Comparison of ENCODE assay signal across 26 cellular contexts in genomic region chr3:108953210-108953609, GRCh38. TPM values are rescaled to one million over a fixed set of nuclear protein-coding genes. Genes with fewer than 3 reads are reported as not detected.
"Had no signal": no experiment of that assay in that cellular context is flagged by ENCODE, and none has a peak within 500 bp of the region (broad histone marks: within the 10 kb centered on the region; RNA-seq: fewer than 3 reads in every experiment).

No MANE protein-coding gene starts in this region.

- H3K36me3 ChIP-seq: left ventricle myocardium inferior, sigmoid colon, spleen, thoracic aorta, upper lobe of right lung had no signal

- ATAC-seq: activated T-helper 17 cell treated with anti-CD3 and anti-CD28 coated beads, Interleukin-2, amount 50 U/mL, for 72 hours; stimulated activated memory B cell treated with anti-CD40 and anti-IgM and Interleukin-4, amounts not matched to agents 10 μg/mL and 1 μg/mL and 100 μg/mL, for 72 hours; T-cell; upper lobe of right lung had no signal

- H3K27ac Mint-ChIP-seq: activated B cell treated with CpG ODN at 0.5 μM for 24 hours; activated CD4-positive, alpha-beta memory T cell treated with anti-CD3 and anti-CD28 coated beads, Interleukin-2, amount 10 ng/mL, durations not matched to agents 7 days and 5 days; activated naive CD4-positive, alpha-beta T cell treated with anti-CD3 and anti-CD28 coated beads for 36 hours; activated T-helper 17 cell treated with anti-CD3 and anti-CD28 coated beads, Interleukin-2, amount 50 U/mL, for 72 hours; dendritic cell treated with granulocyte-macrophage colony-stimulating factor and Interleukin-4, amounts not matched to agents 40 ng/mL and 50 ng/mL, for 4 days; stimulated activated memory B cell treated with anti-CD40 and anti-IgM and Interleukin-4, amounts not matched to agents 10 μg/mL and 1 μg/mL and 100 μg/mL, for 72 hours; T-cell had no signal

- H3K27ac ChIP-seq: left ventricle myocardium inferior, sigmoid colon, spleen, thoracic aorta, upper lobe of right lung had no signal

- H3K4me3 ChIP-seq: left ventricle myocardium inferior, sigmoid colon, spleen, thoracic aorta, upper lobe of right lung had no signal

- H3K4me1 ChIP-seq: left ventricle myocardium inferior, sigmoid colon, spleen, upper lobe of right lung had no signal

- DNase-seq: activated B cell treated with CpG ODN at 0.5 μM for 24 hours; activated CD4-positive, alpha-beta memory T cell treated with anti-CD3 and anti-CD28 coated beads, Interleukin-2, amount 10 ng/mL, durations not matched to agents 7 days and 5 days; activated CD4-positive, alpha-beta T cell treated with anti-CD3 and anti-CD28 coated beads for 48 hours; activated naive CD4-positive, alpha-beta T cell treated with anti-CD3 and anti-CD28 coated beads for 36 hours; activated T-cell treated with anti-CD3 and anti-CD28 coated beads, Interleukin-2, amount 50 U/mL, for 1 hour; aorta; effector CD8-positive, alpha-beta T cell; foreskin fibroblast; hypothalamus; islet precursor cell; left ventricle myocardium inferior; sigmoid colon; spleen; stimulated activated CD4-positive, alpha-beta T cell treated with anti-CD3 and anti-CD28 coated beads, Interleukin-4, amount 100 ng/mL, for 4 hours; T-cell; upper lobe of right lung had no signal

- H3K4me3 Mint-ChIP-seq: activated B cell treated with CpG ODN at 0.5 μM for 24 hours; activated CD4-positive, alpha-beta memory T cell treated with anti-CD3 and anti-CD28 coated beads, Interleukin-2, amount 10 ng/mL, durations not matched to agents 7 days and 5 days; activated naive CD4-positive, alpha-beta T cell treated with anti-CD3 and anti-CD28 coated beads for 36 hours; activated T-helper 17 cell treated with anti-CD3 and anti-CD28 coated beads, Interleukin-2, amount 50 U/mL, for 72 hours; dendritic cell treated with granulocyte-macrophage colony-stimulating factor and Interleukin-4, amounts not matched to agents 40 ng/mL and 50 ng/mL, for 4 days; neural crest cell; stimulated activated memory B cell treated with anti-CD40 and anti-IgM and Interleukin-4, amounts not matched to agents 10 μg/mL and 1 μg/mL and 100 μg/mL, for 72 hours; T-cell had no signal

- H3K4me1 Mint-ChIP-seq: activated B cell treated with CpG ODN at 0.5 μM for 24 hours; activated CD4-positive, alpha-beta memory T cell treated with anti-CD3 and anti-CD28 coated beads, Interleukin-2, amount 10 ng/mL, durations not matched to agents 7 days and 5 days; activated T-helper 17 cell treated with anti-CD3 and anti-CD28 coated beads, Interleukin-2, amount 50 U/mL, for 72 hours; stimulated activated memory B cell treated with anti-CD40 and anti-IgM and Interleukin-4, amounts not matched to agents 10 μg/mL and 1 μg/mL and 100 μg/mL, for 72 hours; T-cell had no signal

- H3K27me3 ChIP-seq: sigmoid colon, upper lobe of right lung had no signal

- H3K9me3 ChIP-seq: left ventricle myocardium inferior, sigmoid colon, spleen, thoracic aorta, upper lobe of right lung had no signal

- H3K36me3 Mint-ChIP-seq: stimulated activated memory B cell treated with anti-CD40 and anti-IgM and Interleukin-4, amounts not matched to agents 10 μg/mL and 1 μg/mL and 100 μg/mL, for 72 hours; T-cell had no signal

- H3K9me3 Mint-ChIP-seq: activated B cell treated with CpG ODN at 0.5 μM for 24 hours; activated CD4-positive, alpha-beta memory T cell treated with anti-CD3 and anti-CD28 coated beads, Interleukin-2, amount 10 ng/mL, durations not matched to agents 7 days and 5 days; activated naive CD4-positive, alpha-beta T cell treated with anti-CD3 and anti-CD28 coated beads for 36 hours; activated T-helper 17 cell treated with anti-CD3 and anti-CD28 coated beads, Interleukin-2, amount 50 U/mL, for 72 hours; neural crest cell; stimulated activated memory B cell treated with anti-CD40 and anti-IgM and Interleukin-4, amounts not matched to agents 10 μg/mL and 1 μg/mL and 100 μg/mL, for 72 hours; T-cell had no signal

- H3K27me3 Mint-ChIP-seq: dendritic cell treated with granulocyte-macrophage colony-stimulating factor and Interleukin-4, amounts not matched to agents 40 ng/mL and 50 ng/mL, for 4 days had no signal

RNA-seq across cellular contexts. Expression of gene GUCA1C, which starts 0.5 kb away (rescaled TPM):
- total RNA-seq: activated B cell treated with CpG ODN at 0.5 μM for 24 hours; activated CD4-positive, alpha-beta memory T cell treated with anti-CD3 and anti-CD28 coated beads, Interleukin-2, amount 10 ng/mL, durations not matched to agents 7 days and 5 days; activated naive CD4-positive, alpha-beta T cell treated with anti-CD3 and anti-CD28 coated beads for 36 hours; activated T-helper 17 cell treated with anti-CD3 and anti-CD28 coated beads, Interleukin-2, amount 50 U/mL, for 72 hours; aorta; chondrocyte; endothelial cell of umbilical vein; mononuclear cell; neural crest cell; osteocyte; pulmonary artery endothelial cell; sigmoid colon; spleen; T-cell; thoracic aorta; upper lobe of right lung had no signal
- polyA plus RNA-seq: aorta, endothelial cell of umbilical vein, sigmoid colon, spleen had no signal
